9 cellular contexts compared by ENCODE assay signal in the genomic region with DNA sequence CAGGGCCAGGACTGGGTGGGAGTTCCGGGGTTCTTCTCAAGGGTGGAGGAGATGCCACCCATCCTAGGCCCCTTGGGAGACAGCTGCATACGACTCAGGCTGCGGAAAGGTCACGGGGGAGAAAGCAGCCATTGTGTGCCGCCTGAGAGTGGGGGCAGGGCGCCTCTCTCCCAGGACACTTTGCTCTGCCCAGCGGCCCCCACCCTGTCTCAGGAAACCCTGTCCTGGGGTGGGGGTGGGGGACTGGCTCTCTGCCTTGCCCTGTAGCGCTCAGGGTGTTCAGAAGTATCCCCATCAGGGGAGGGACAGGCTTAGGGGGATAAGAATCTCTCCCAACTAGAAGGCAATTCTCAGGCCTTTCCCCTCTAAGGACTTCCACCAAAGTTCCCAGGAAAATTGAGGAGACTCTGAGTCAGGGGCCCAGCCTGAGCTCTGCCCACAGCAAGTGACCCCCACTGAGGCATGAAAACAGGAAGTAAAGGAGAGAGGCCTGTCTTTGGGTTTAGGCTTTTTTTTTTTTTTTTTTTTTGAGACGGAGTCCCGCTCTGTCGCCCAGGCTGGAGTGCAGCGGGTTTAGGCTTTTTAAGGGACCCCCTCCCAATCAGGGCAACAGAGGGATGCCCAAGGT. TPM values are rescaled to one million over a fixed set of nuclear protein-coding genes. Genes with fewer than 3 reads are reported as not detected.
A peak's percentile ranks its signal among the peaks of the same experiment; 100 is the strongest.
DNase-seq lines count a peak whose midpoint lies in the region; ATAC-seq, FAIRE-seq and TF ChIP-seq lines count a peak whose summit lies in the region.
"Had no signal": no experiment of that assay in that cellular context is flagged by ENCODE, and none has a peak within 500 bp of the region (broad histone marks: within the 10 kb centered on the region; RNA-seq: fewer than 3 reads in every experiment).

No MANE protein-coding gene starts in this region.

- no peak for TF ChIP-seq POLR2A in GM12891 (IDR thresholded peaks at IDR 0.05; ENCODE audit: low read depth, low read length)

- DNase-seq in stimulated activated naive CD8-positive, alpha-beta T cell treated with anti-CD3 and anti-CD28 coated beads, Interleukin-15, Interleukin-2, amounts not matched to agents 100 U/mL and 50 U/mL, for 24 hours = no peak
- DNase-seq in coronary artery (ENCODE audit: low spot score) (no peak), mesothelial cell of epicardium (ENCODE audit: low spot score in 2 of 2, unreplicated experiment in 2 of 2) (no peak), cerebellar cortex (ENCODE audit: low spot score) (no peak), GM12891 (ENCODE audit: insufficient read length, low spot score) (no peak)
- DNase-seq in activated CD4-positive, CD25-positive, alpha-beta regulatory T cell (lab: John Stamatoyannopoulos, UW) = no peak
- DNase-seq: stimulated activated CD4-positive, alpha-beta T cell treated with anti-CD3 and anti-CD28 coated beads, Interleukin-15, amount 100 ng/mL, for 24 hours had no signal

- H3K9me3 Mint-ChIP-seq in stimulated activated naive CD8-positive, alpha-beta T cell treated with anti-CD3 and anti-CD28 coated beads, Interleukin-15, Interleukin-2, amounts not matched to agents 100 ng/mL and 50 ng/mL, for 24 hours = no peaks in the 10 kb centered on the region
- no peaks in the 10 kb centered on the region for H3K9me3 Mint-ChIP-seq in mesothelial cell of epicardium

- ATAC-seq in stimulated activated naive CD8-positive, alpha-beta T cell treated with anti-CD3 and anti-CD28 coated beads, Interleukin-15, Interleukin-2, amounts not matched to agents 100 U/mL and 50 U/mL, for 24 hours = no peak
- no peak for ATAC-seq in GM21825 (IDR thresholded peaks at IDR 0.05; ENCODE audit: unreplicated experiment)

- peak overlapping the region; percentile 23 for H3K4me3 Mint-ChIP-seq in stimulated activated naive CD8-positive, alpha-beta T cell treated with anti-CD3 and anti-CD28 coated beads, Interleukin-15, Interleukin-2, amounts not matched to agents 100 ng/mL and 50 ng/mL, for 24 hours
- H3K4me3 Mint-ChIP-seq in mesothelial cell of epicardium = no peak overlapping the region

- H3K27me3 Mint-ChIP-seq in stimulated activated naive CD8-positive, alpha-beta T cell treated with anti-CD3 and anti-CD28 coated beads, Interleukin-15, Interleukin-2, amounts not matched to agents 100 ng/mL and 50 ng/mL, for 24 hours = no peaks in the 10 kb centered on the region
- no peaks in the 10 kb centered on the region for H3K27me3 Mint-ChIP-seq in mesothelial cell of epicardium (ENCODE audit: low read depth)

- H3K36me3 Mint-ChIP-seq in stimulated activated naive CD8-positive, alpha-beta T cell treated with anti-CD3 and anti-CD28 coated beads, Interleukin-15, Interleukin-2, amounts not matched to agents 100 ng/mL and 50 ng/mL, for 24 hours (ENCODE audit: low read depth) = peaks cover 38% of the 10 kb centered on the region
- peaks cover 15% of the 10 kb centered on the region for H3K36me3 Mint-ChIP-seq in mesothelial cell of epicardium

- peak overlapping the region; percentile 55 for H3K4me3 ChIP-seq in coronary artery

- H3K4me1 Mint-ChIP-seq in stimulated activated naive CD8-positive, alpha-beta T cell treated with anti-CD3 and anti-CD28 coated beads, Interleukin-15, Interleukin-2, amounts not matched to agents 100 ng/mL and 50 ng/mL, for 24 hours (ENCODE audit: low read depth) = peaks cover 54% of the 10 kb centered on the region
- peaks cover 21% of the 10 kb centered on the region for H3K4me1 Mint-ChIP-seq in mesothelial cell of epicardium

- no peak for TF ChIP-seq CTCF in coronary artery (IDR thresholded peaks at IDR 0.05)
- TF ChIP-seq CTCF in mesothelial cell of epicardium (IDR thresholded peaks at IDR 0.05; ENCODE audit: unreplicated experiment) = no peak

- H3K27ac Mint-ChIP-seq in stimulated activated naive CD8-positive, alpha-beta T cell treated with anti-CD3 and anti-CD28 coated beads, Interleukin-15, Interleukin-2, amounts not matched to agents 100 ng/mL and 50 ng/mL, for 24 hours = peak overlapping the region; percentile 81
- H3K27ac Mint-ChIP-seq in mesothelial cell of epicardium = peak overlapping the region; percentile 59

- peak overlapping the region in 1 of 2 donors; percentile 82 for H3K27ac ChIP-seq in coronary artery

- no peak for FAIRE-seq in GM12891 (lab: Jason Lieb, UNC)

TF ChIP-seq in GM12891, 5 proteins besides CTCF, POLR2A, EP300 and RAD21:
- no peak for TF ChIP-seq TAF1 (IDR thresholded peaks at IDR 0.05; ENCODE audit: low read depth, low read length)
- TF ChIP-seq PAX5 (IDR thresholded peaks at IDR 0.05; ENCODE audit: insufficient read depth, low read length, severe bottlenecking) = no peak
- TF ChIP-seq SPI1 (IDR thresholded peaks at IDR 0.05; ENCODE audit: low read depth, low read length) = no peak
- no peak for TF ChIP-seq POLR2AphosphoS5 (IDR thresholded peaks at IDR 0.05; ENCODE audit: low read depth, low read length)
- TF ChIP-seq POU2F2 (IDR thresholded peaks at IDR 0.05; ENCODE audit: low read depth, low read length) = no peak

RNA-seq across cellular contexts. Expression of a gene that starts 4.9 kb away (rescaled TPM):
- total RNA-seq in mesothelial cell of epicardium = 99.0 to 110 TPM (median 108 TPM) in 3 replicates
- polyA plus RNA-seq in GM12891 (2012; ENCODE audit: low read depth, missing spikeins) = 13.2 TPM

RNA-seq across cellular contexts. Expression of a gene that starts 8.4 kb away (rescaled TPM):
- total RNA-seq in mesothelial cell of epicardium = 51.7 to 52.7 TPM (median 52.6 TPM) in 3 replicates
- polyA plus RNA-seq in GM12891 (2012; ENCODE audit: low read depth, missing spikeins) = 1.4 TPM

RNA-seq across cellular contexts. Expression of a gene that starts 16.1 kb away (rescaled TPM):
- 29.9 to 31.2 TPM (median 30.2 TPM) in 3 replicates for total RNA-seq in mesothelial cell of epicardium
- 12.4 TPM for polyA plus RNA-seq in GM12891 (2012; ENCODE audit: low read depth, missing spikeins)

RNA-seq across cellular contexts. Expression of a gene that starts 17.7 kb away (rescaled TPM):
- 5.2 to 6.1 TPM (median 5.7 TPM) in 3 replicates for total RNA-seq in mesothelial cell of epicardium
- polyA plus RNA-seq in GM12891 (2012; ENCODE audit: low read depth, missing spikeins) = 1.9 TPM

RNA-seq across cellular contexts. Expression of a gene that starts 38.1 kb away (rescaled TPM):
- total RNA-seq in mesothelial cell of epicardium = 3.4 to 3.8 TPM (median 3.4 TPM) in 3 replicates
- polyA plus RNA-seq in GM12891 (2012; ENCODE audit: low read depth, missing spikeins) = 1.5 TPM
